18 cellular contexts compared by ENCODE assay signal in the genomic region with DNA sequence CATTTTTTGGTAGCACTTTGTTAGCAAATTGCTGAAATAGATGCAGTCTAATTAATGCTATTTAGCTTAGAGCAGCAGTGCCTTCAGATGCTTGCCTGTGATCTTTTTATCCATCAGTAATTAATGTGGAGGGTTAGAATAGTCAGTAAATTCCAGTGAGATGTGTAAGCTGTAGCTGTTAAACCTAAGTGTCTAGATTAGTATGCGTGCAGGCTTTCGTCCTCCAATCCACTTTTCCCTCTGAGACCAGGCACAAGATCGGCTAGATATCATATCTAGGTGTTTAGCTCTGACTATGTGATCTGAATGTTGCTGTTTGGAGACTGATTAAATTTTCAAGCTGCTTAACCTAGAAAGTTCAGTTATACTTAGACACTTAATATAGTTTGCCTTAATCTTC. TPM values are rescaled to one million over a fixed set of nuclear protein-coding genes. Genes with fewer than 3 reads are reported as not detected.
DNase-seq lines count a peak whose midpoint lies in the region; ATAC-seq, FAIRE-seq and TF ChIP-seq lines count a peak whose summit lies in the region.
"Had no signal": no experiment of that assay in that cellular context is flagged by ENCODE, and none has a peak within 500 bp of the region (broad histone marks: within the 10 kb centered on the region; RNA-seq: fewer than 3 reads in every experiment).

No MANE protein-coding gene starts in this region.

- H2AFZ ChIP-seq in astrocyte (ENCODE audit: low read depth, low read length) = no peak overlapping the region
- H2AFZ ChIP-seq: GM23248 had no signal

- H3K27ac Mint-ChIP-seq in CD4-positive, alpha-beta T cell = peak overlapping the region; percentile 4
- H3K27ac Mint-ChIP-seq in astrocyte (ENCODE audit: unreplicated experiment) (no peak overlapping the region), nephron progenitor cell (peak overlapping the region; percentile 17)
- H3K27ac Mint-ChIP-seq: CD8-positive, alpha-beta T cell; IgD-negative memory B cell had no signal

- H4K20me1 ChIP-seq in astrocyte (ENCODE audit: insufficient read depth, low read length) = peaks cover 10% of the 10 kb centered on the region

- H3K9me3 Mint-ChIP-seq in CD4-positive, alpha-beta T cell = no peaks in the 10 kb centered on the region
- H3K9me3 Mint-ChIP-seq in astrocyte (ENCODE audit: unreplicated experiment) (no peaks in the 10 kb centered on the region), nephron progenitor cell (no peaks in the 10 kb centered on the region)
- H3K9me3 Mint-ChIP-seq: CD8-positive, alpha-beta T cell; IgD-negative memory B cell had no signal

- intact Hi-C loops in CD4-positive, alpha-beta T cell (cut with DNase I, micrococcal nuclease) = loop anchor here in 1 of 2 experiments (10.0 kb wide), 1 partner anchor 109 kb away; no protein-coding TSS in a partner anchor

- H3K36me3 Mint-ChIP-seq in CD4-positive, alpha-beta T cell (ENCODE audit: low read depth) = peaks cover 88% of the 10 kb centered on the region
- H3K36me3 Mint-ChIP-seq in astrocyte (ENCODE audit: low read depth, unreplicated experiment) = peaks cover 15% of the 10 kb centered on the region
- peaks cover 61% of the 10 kb centered on the region for H3K36me3 Mint-ChIP-seq in nephron progenitor cell (ENCODE audit: low read depth)

- no peak overlapping the region for H3K9ac ChIP-seq in astrocyte (ENCODE audit: low read length)
- H3K9ac ChIP-seq: GM23248 had no signal

- POLR2A ChIA-PET in CD4-positive, alpha-beta T cell (lab: Charles Lee) = no interaction called here

- no peaks in the 10 kb centered on the region for H3K9me3 ChIP-seq in CD4-positive, alpha-beta T cell (ENCODE audit: control insufficient read depth, low read length)
- H3K9me3 ChIP-seq in astrocyte (ENCODE audit: insufficient read depth, low read depth, low read length) = no peaks in the 10 kb centered on the region
- H3K9me3 ChIP-seq: BE2C had no signal

- no peak for TF ChIP-seq CTCF in CD4-positive, alpha-beta T cell (IDR thresholded peaks at IDR 0.05)
- TF ChIP-seq CTCF in astrocyte (IDR thresholded peaks at IDR 0.05; ENCODE audit: insufficient read depth, low read depth, low read length) (no peak), nephron progenitor cell (IDR thresholded peaks at IDR 0.05) (no peak)

- no peaks in the 10 kb centered on the region for H3K4me1 ChIP-seq in astrocyte (ENCODE audit: insufficient read depth, low read length)

- no peak overlapping the region for H3K4me2 ChIP-seq in astrocyte (ENCODE audit: low read length)

- no peaks in the 10 kb centered on the region for H3K27me3 ChIP-seq in CD4-positive, alpha-beta T cell (ENCODE audit: control insufficient read depth, insufficient read depth, low read length)
- no peaks in the 10 kb centered on the region for H3K27me3 ChIP-seq in astrocyte (ENCODE audit: insufficient read depth, low read length)
- H3K27me3 ChIP-seq: BE2C had no signal

- H3K27me3 Mint-ChIP-seq in CD4-positive, alpha-beta T cell = no peaks in the 10 kb centered on the region
- H3K27me3 Mint-ChIP-seq in astrocyte (ENCODE audit: low read depth, unreplicated experiment) (no peaks in the 10 kb centered on the region), nephron progenitor cell (ENCODE audit: low read depth, poor library complexity) (no peaks in the 10 kb centered on the region)
- H3K27me3 Mint-ChIP-seq: IgD-negative memory B cell had no signal

- H3K27ac ChIP-seq in CD4-positive, alpha-beta T cell (ENCODE audit: low read depth, low read length) = no peak overlapping the region
- no peak overlapping the region for H3K27ac ChIP-seq in astrocyte (ENCODE audit: low read depth, low read length)
- H3K27ac ChIP-seq: C4-2B, GM23248 had no signal

- H3K4me1 Mint-ChIP-seq in CD4-positive, alpha-beta T cell (ENCODE audit: low read depth) = peaks cover 4% of the 10 kb centered on the region
- H3K4me1 Mint-ChIP-seq in astrocyte (ENCODE audit: low read depth, unreplicated experiment) = peaks cover 6% of the 10 kb centered on the region
- no peaks in the 10 kb centered on the region for H3K4me1 Mint-ChIP-seq in nephron progenitor cell
- H3K4me1 Mint-ChIP-seq: IgD-negative memory B cell had no signal

- H3K36me3 ChIP-seq in astrocyte (ENCODE audit: insufficient read depth, low read length) = peaks cover 42% of the 10 kb centered on the region

- no peak for DNase-seq in CD4-positive, alpha-beta T cell
- DNase-seq in NCI-H82 treated with DMSO at 0.1 percent for 48 hours (lab: John Stamatoyannopoulos, UW; ENCODE audit: unreplicated experiment) (peak; percentile 64), astrocyte (ENCODE audit: low read depth) (peak; percentile 38), nephron progenitor cell (no peak), DMS114 treated with DMSO at 0.1 percent for 48 hours (lab: John Stamatoyannopoulos, UW; ENCODE audit: unreplicated experiment) (no peak), NCI-H187 (lab: John Stamatoyannopoulos, UW) (no peak)
- DNase-seq: BE2C; CD8-positive, alpha-beta T cell; COR-L47; DMS53; GM23248 had no signal

- no peak overlapping the region for H3K4me3 Mint-ChIP-seq in CD4-positive, alpha-beta T cell
- no peak overlapping the region for H3K4me3 Mint-ChIP-seq in astrocyte (ENCODE audit: unreplicated experiment)
- no peak overlapping the region for H3K4me3 Mint-ChIP-seq in nephron progenitor cell
- H3K4me3 Mint-ChIP-seq: CD8-positive, alpha-beta T cell; IgD-negative memory B cell had no signal

- CTCF ChIA-PET in CD4-positive, alpha-beta T cell (lab: Charles Lee) = no interaction called here

- no peak for ATAC-seq in CD4-positive, alpha-beta T cell (ENCODE audit: poor library complexity)
- ATAC-seq in HG03565 (IDR thresholded peaks at IDR 0.05; ENCODE audit: unreplicated experiment) (no peak), HG03432 (IDR thresholded peaks at IDR 0.05; ENCODE audit: unreplicated experiment) (no peak)
- ATAC-seq: CD8-positive, alpha-beta T cell; HCT116 had no signal

- no peaks in the 10 kb centered on the region for H3K79me2 ChIP-seq in astrocyte (ENCODE audit: insufficient read depth, low read length)

- no peak for FAIRE-seq in astrocyte (lab: Jason Lieb, UNC)
- FAIRE-seq: H54 had no signal

- H3K4me3 ChIP-seq in astrocyte (ENCODE audit: insufficient read depth, low read depth, low read length) = no peak overlapping the region
- H3K4me3 ChIP-seq: GM23248 had no signal

RNA-seq across cellular contexts. Expression of a gene that starts 41.1 kb away (rescaled TPM):
- 10 to 100 TPM; 48.5 to 48.9 TPM for total RNA-seq in CD4-positive, alpha-beta T cell
- total RNA-seq in astrocyte = 68.2 and 74.5 TPM in 2 replicates

RNA-seq across cellular contexts. Expression of a gene that starts 53.1 kb away (rescaled TPM):
- total RNA-seq in CD4-positive, alpha-beta T cell = not detected
- total RNA-seq in astrocyte = not detected in 2 replicates
- total RNA-seq: A172; CD8-positive, alpha-beta T cell; GM23248 had no signal

Comparison
In these comparisons a context has a peak if more than half of its experiments do, and no peak if none do; other contexts are left out.
1. DNase-seq: peak in NCI-H82 treated with DMSO at 0.1 percent for 48 hours (single experiment) and astrocyte (single experiment); none in CD4-positive, alpha-beta T cell (0 of 10), nephron progenitor cell (single experiment), DMS114 treated with DMSO at 0.1 percent for 48 hours (single experiment) and NCI-H187 (0 of 2).